In the genomic region with DNA sequence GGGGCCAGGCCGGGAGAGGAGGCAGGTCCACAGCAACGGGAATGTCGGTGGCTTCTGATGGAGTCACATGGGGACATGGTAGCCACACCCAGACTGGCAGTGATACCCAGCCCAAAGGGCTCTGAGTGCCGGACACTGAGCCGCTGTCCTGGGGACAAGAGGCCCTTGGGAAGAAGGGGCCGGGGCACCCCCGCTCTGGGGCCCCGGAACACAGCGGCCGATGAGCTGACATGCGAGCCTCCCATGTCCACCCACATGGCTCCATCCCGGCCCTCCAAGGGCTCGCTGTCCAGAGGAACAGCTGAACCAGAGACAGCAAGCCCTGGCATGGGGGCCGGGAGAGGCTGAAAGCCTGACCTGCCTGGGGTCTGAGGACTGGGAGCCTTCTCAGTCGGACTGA, we compare ENCODE assay signal across 2 cellular contexts. TPM values are rescaled to one million over a fixed set of nuclear protein-coding genes. Genes with fewer than 3 reads are reported as not detected.
"Had no signal": no experiment of that assay in that cellular context is flagged by ENCODE, and none has a peak within 500 bp of the region (broad histone marks: within the 10 kb centered on the region; RNA-seq: fewer than 3 reads in every experiment).

No MANE protein-coding gene starts in this region.

RNA-seq across cellular contexts. Expression of a gene that starts 7.4 kb away (rescaled TPM):
- total RNA-seq: M059J, SK-MEL-5 had no signal
